9 cellular contexts compared by ENCODE assay signal in the genomic region with DNA sequence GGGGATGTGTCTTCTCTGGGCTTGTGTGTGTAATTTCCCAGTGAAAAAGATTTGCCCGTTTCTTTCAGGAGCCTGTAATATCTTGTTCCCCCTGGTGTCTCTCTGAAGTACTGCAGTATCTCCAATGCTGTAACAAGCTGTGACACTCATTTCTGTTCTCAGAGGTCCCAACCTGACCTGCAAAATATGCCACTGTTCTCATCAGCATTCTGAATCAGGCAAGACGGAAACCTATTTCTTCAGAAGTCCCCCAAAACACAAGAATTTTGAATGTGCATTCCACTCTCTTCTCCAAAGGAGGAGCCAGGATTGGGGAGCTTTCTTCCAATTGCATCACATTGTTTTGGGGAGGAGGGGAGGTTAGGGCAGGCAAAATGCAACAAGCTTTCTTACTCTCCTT.
DNase-seq lines count a peak whose midpoint lies in the region; ATAC-seq and TF ChIP-seq lines count a peak whose summit lies in the region.
"Had no signal": no experiment of that assay in that cellular context is flagged by ENCODE, and none has a peak within 500 bp of the region (broad histone marks: within the 10 kb centered on the region; RNA-seq: fewer than 3 reads in every experiment).

No MANE protein-coding gene starts in this region.

- H3K27me3 ChIP-seq in BJ (ENCODE audit: control insufficient read depth, insufficient read depth, low read length) (no peaks in the 10 kb centered on the region; the same call in 1 of the 2 replicates), muscle layer of duodenum (ENCODE audit: low read depth, low read length) (no peaks in the 10 kb centered on the region)

- H3K4me1 ChIP-seq in muscle layer of duodenum (ENCODE audit: control insufficient read depth in 1 of 2, insufficient read depth in 2 of 2, low read length in 2 of 2) = peaks cover 0 to 17% of the 10 kb centered on the region in 2 donors

- no peak for ATAC-seq in GM18517 (IDR thresholded peaks at IDR 0.05; ENCODE audit: unreplicated experiment)

- H3K4me3 ChIP-seq in BJ (ENCODE audit: low read depth, low read length) (no peak overlapping the region), muscle layer of duodenum (ENCODE audit: low read depth in 1 of 2, low read length in 2 of 2) (no peak overlapping the region)
- H3K4me3 ChIP-seq: skin epidermis had no signal

- DNase-seq in BJ (ENCODE audit: low read depth) (no peak), GM13977 (ENCODE audit: low spot score) (peak; percentile 51), NOMO-1 treated with DMSO at 0.1 percent for 48 hours (lab: John Stamatoyannopoulos, UW; ENCODE audit: unreplicated experiment) (peak; percentile 53), dermis blood vessel endothelial cell (peak; percentile 71)
- no peak for DNase-seq in T-helper 2 cell treated with Interferon-gamma antibody and Interleukin-4, amounts not matched to agents 5 μg/mL and 100 μg/mL, for 36 hours (ENCODE audit: low spot score)
- no peak for DNase-seq in activated CD4-positive, alpha-beta T cell treated with anti-CD3 and anti-CD28 coated beads, Interleukin-2, amount 50 U/mL, for 48 hours

- peak overlapping the region; percentile 23 for H3K27ac ChIP-seq in muscle layer of duodenum (ENCODE audit: low read length)
- H3K27ac ChIP-seq: skin epidermis had no signal

- CTCF ChIA-PET in BJ (lab: Yijun Ruan, JAX) = interaction anchor here (0.8 to 2.6 kb wide), 20 partner anchors 10 to 679 kb away, joined by 3 to 22 read pairs (median 4); no protein-coding TSS in a partner anchor

- no peak overlapping the region for H3K4me3 Mint-ChIP-seq in T-helper 2 cell treated with Interferon-gamma antibody and Interleukin-4, amounts not matched to agents 5 μg/mL and 100 μg/mL, for 36 hours

- TF ChIP-seq CTCF in BJ (IDR thresholded peaks at IDR 0.05; ENCODE audit: insufficient read depth, low read depth, low read length) (peak; percentile 77), GM13977 (IDR thresholded peaks at IDR 0.05; ENCODE audit: extremely low read depth, insufficient read depth, missing control alignments) (peak; percentile 48)

- H3K36me3 ChIP-seq in BJ (ENCODE audit: control insufficient read depth, insufficient read depth, low read length) = no peaks in the 10 kb centered on the region
- no peaks in the 10 kb centered on the region for H3K36me3 ChIP-seq in muscle layer of duodenum (ENCODE audit: control insufficient read depth in 1 of 2, insufficient read depth in 2 of 2, low read length in 2 of 2)

- H3K4me1 Mint-ChIP-seq in T-helper 2 cell treated with Interferon-gamma antibody and Interleukin-4, amounts not matched to agents 5 μg/mL and 100 μg/mL, for 36 hours (ENCODE audit: low read depth) = no peaks in the 10 kb centered on the region

- POLR2A ChIA-PET in BJ (lab: Charles Lee) = no interaction called here

- in situ Hi-C loops in GM13977 (cut with MboI; ENCODE audit: low pct_unique_long_range_greater_than_20kb, low sequenced_read_pairs, unreplicated experiment) = no loop called here

- no peaks in the 10 kb centered on the region for H3K9me3 ChIP-seq in muscle layer of duodenum (ENCODE audit: control insufficient read depth in 1 of 2, low read length in 2 of 2)

- H3K36me3 Mint-ChIP-seq in T-helper 2 cell treated with Interferon-gamma antibody and Interleukin-4, amounts not matched to agents 5 μg/mL and 100 μg/mL, for 36 hours (ENCODE audit: low read depth) = peaks cover 1% of the 10 kb centered on the region

- peaks cover 7% of the 10 kb centered on the region for H3K27me3 Mint-ChIP-seq in T-helper 2 cell treated with Interferon-gamma antibody and Interleukin-4, amounts not matched to agents 5 μg/mL and 100 μg/mL, for 36 hours (ENCODE audit: low read depth)

- H3K27ac Mint-ChIP-seq in T-helper 2 cell treated with Interferon-gamma antibody and Interleukin-4, amounts not matched to agents 5 μg/mL and 100 μg/mL, for 36 hours = no peak overlapping the region

- H3K9me3 Mint-ChIP-seq in T-helper 2 cell treated with Interferon-gamma antibody and Interleukin-4, amounts not matched to agents 5 μg/mL and 100 μg/mL, for 36 hours = peaks cover 10% of the 10 kb centered on the region

Comparison
In these comparisons a context has a peak if more than half of its experiments do, and no peak if none do; other contexts are left out.
1. DNase-seq: peak in GM13977 (single experiment), NOMO-1 treated with DMSO at 0.1 percent for 48 hours (single experiment) and dermis blood vessel endothelial cell (single experiment); none in BJ (single experiment), T-helper 2 cell treated with Interferon-gamma antibody and Interleukin-4, amounts not matched to agents 5 μg/mL and 100 μg/mL, for 36 hours (single experiment) and activated CD4-positive, alpha-beta T cell treated with anti-CD3 and anti-CD28 coated beads, Interleukin-2, amount 50 U/mL, for 48 hours (0 of 2).